Comparison of ENCODE assay signal across 25 cellular contexts in the genomic region with DNA sequence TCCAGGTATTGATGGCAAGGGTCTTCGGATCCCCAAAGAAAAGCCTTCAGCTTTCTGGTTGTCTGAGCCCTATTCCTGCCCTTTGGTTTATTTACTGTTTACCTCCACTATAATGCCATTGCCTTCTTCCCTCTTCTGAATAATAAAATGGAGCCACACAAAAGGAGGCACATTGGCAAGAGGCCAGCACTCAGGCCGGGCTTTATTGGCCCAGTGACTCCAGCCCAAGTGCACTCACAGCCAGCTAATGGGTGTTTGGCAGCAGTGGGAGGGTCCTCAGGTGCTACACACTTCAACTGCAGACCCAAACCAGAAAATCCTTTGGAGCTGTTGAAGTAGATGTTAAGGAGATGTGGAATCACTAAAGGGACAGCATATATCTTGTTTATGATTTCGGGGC.
DNase-seq lines count a peak whose midpoint lies in the region; ATAC-seq and TF ChIP-seq lines count a peak whose summit lies in the region.
"Had no signal": no experiment of that assay in that cellular context is flagged by ENCODE, and none has a peak within 500 bp of the region (broad histone marks: within the 10 kb centered on the region; RNA-seq: fewer than 3 reads in every experiment).

No MANE protein-coding gene starts in this region.

- H3K27me3 ChIP-seq in colonic mucosa, result no peaks in the 10 kb centered on the region
- H3K27me3 ChIP-seq: BLaER1 treated with 17β-estradiol and CSF1 and Interleukin-3, amounts not matched to agents 10 nM and 100 nM; left lung; sigmoid colon; suprapubic skin had no signal

- no peak overlapping the region for H3K4me3 ChIP-seq in colonic mucosa
- H3K4me3 ChIP-seq: BLaER1 treated with 17β-estradiol and CSF1 and Interleukin-3, amounts not matched to agents 10 nM and 100 nM; HAP-1; left lung; prostate gland; sigmoid colon; SJSA1; suprapubic skin had no signal

- no peak overlapping the region for H3K27ac ChIP-seq in colonic mucosa
- H3K27ac ChIP-seq: BLaER1 treated with 17β-estradiol and CSF1 and Interleukin-3, amounts not matched to agents 10 nM and 100 nM; left lung; prostate gland; sigmoid colon; SJSA1; suprapubic skin had no signal

- H3K36me3 ChIP-seq in colonic mucosa, result no peaks in the 10 kb centered on the region
- H3K36me3 ChIP-seq: BLaER1 treated with 17β-estradiol and CSF1 and Interleukin-3, amounts not matched to agents 10 nM and 100 nM; HAP-1; left lung; prostate gland; sigmoid colon; SJSA1; suprapubic skin had no signal

- H3K4me1 ChIP-seq in colonic mucosa, result no peaks in the 10 kb centered on the region
- H3K4me1 ChIP-seq: HAP-1, left lung, prostate gland, SJSA1 had no signal

- H3K9me3 ChIP-seq in colonic mucosa, result no peaks in the 10 kb centered on the region
- H3K9me3 ChIP-seq: HAP-1, left lung, prostate gland, sigmoid colon, SJSA1, suprapubic skin had no signal

- TF ChIP-seq CTCF in colonic mucosa (IDR thresholded peaks at IDR 0.05), result no peak
- TF ChIP-seq CTCF in omental fat pad (IDR thresholded peaks at IDR 0.05), result no peak

- ATAC-seq in omental fat pad (ENCODE audit: low FRiP score) (no peak), GM19328 (IDR thresholded peaks at IDR 0.05; ENCODE audit: unreplicated experiment) (no peak)
- ATAC-seq: activated CD4-positive, CD25-positive, alpha-beta regulatory T cell treated with anti-CD3 and anti-CD28 coated beads, Interleukin-2, amount 50 U/mL, for 24 hours; left lung; naive thymus-derived CD4-positive, alpha-beta T cell; stimulated activated naive B cell treated with anti-CD40 and anti-IgM and Interleukin-4, amounts not matched to agents 10 μg/mL and 1 μg/mL and 100 μg/mL, for 72 hours; T-cell had no signal

- H3K9ac ChIP-seq in colonic mucosa (ENCODE audit: low read depth in 2 of 2, low read length in 2 of 2), result no peak overlapping the region
- H3K9ac ChIP-seq: BLaER1 treated with 17β-estradiol and CSF1 and Interleukin-3, amounts not matched to agents 10 nM and 100 nM had no signal

- intact Hi-C loops in colonic mucosa (cut with DNase I), result no loop called here

- DNase-seq in DMS153 (lab: John Stamatoyannopoulos, UW) (peak; percentile 77), NCI-H1092 treated with DMSO at 0.1 percent for 48 hours (lab: John Stamatoyannopoulos, UW) (peak; percentile 85), NCI-H345 (lab: John Stamatoyannopoulos, UW) (peak; percentile 84), colonic mucosa (peak; percentile 70), omental fat pad (ENCODE audit: low spot score) (no peak), cerebellar cortex (ENCODE audit: low spot score) (no peak), GM03348 (ENCODE audit: low spot score) (no peak)
- DNase-seq: activated CD4-positive, alpha-beta T cell treated with anti-CD3 and anti-CD28 coated beads, Interleukin-2, amount 50 U/mL, for 48 hours; activated naive CD4-positive, alpha-beta T cell treated with anti-CD3 and anti-CD28 coated beads, Interleukin-2, amount 10 ng/mL, durations not matched to agents 7 days and 5 days; effector CD8-positive, alpha-beta T cell; left lung; mesendoderm; naive thymus-derived CD4-positive, alpha-beta T cell; NCI-H146; NCI-H524 treated with DMSO at 0.1 percent for 48 hours; sigmoid colon; stimulated activated naive B cell treated with anti-CD40 and anti-IgM and Interleukin-4, amounts not matched to agents 10 μg/mL and 1 μg/mL and 100 μg/mL, for 72 hours; T-cell had no signal

Comparison
In these comparisons a context has a peak if more than half of its experiments do, and no peak if none do; other contexts are left out.
1. DNase-seq: peak in DMS153 (single experiment), NCI-H1092 treated with DMSO at 0.1 percent for 48 hours (single experiment), NCI-H345 (single experiment) and colonic mucosa (single experiment); none in omental fat pad (single experiment), cerebellar cortex (single experiment) and GM03348 (single experiment).